Comparison of ENCODE assay signal across 2 cellular contexts in the genomic region with DNA sequence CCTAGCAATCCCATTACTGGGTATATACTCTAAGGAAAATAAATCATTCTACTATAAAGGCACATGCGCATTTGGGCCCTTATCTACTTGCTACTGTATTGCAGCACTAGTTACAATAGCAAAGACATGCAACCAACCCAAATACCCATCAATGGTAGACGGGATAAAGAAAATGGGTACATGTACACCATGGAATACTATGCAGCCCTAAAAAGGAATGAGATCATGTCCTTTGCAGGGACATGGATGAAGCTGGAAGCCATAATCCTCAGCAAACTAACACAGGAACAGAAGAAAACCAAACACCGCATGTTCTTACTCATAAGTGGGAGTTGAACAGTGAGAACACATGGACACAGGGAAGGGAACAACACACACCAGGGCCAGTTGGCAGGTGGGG. TPM values are rescaled to one million over a fixed set of nuclear protein-coding genes. Genes with fewer than 3 reads are reported as not detected.
"Had no signal": no experiment of that assay in that cellular context is flagged by ENCODE, and none has a peak within 500 bp of the region (broad histone marks: within the 10 kb centered on the region; RNA-seq: fewer than 3 reads in every experiment).

No MANE protein-coding gene starts in this region.

RNA-seq across cellular contexts. Expression of gene CATSPERB, which starts 54.2 kb away (rescaled TPM):
- total RNA-seq: HFFc6 had no signal
- polyA plus RNA-seq: GM23248 had no signal
